8 cellular contexts compared by ENCODE assay signal in genomic region chr2:231900486-231900942, GRCh38. TPM values are rescaled to one million over a fixed set of nuclear protein-coding genes. Genes with fewer than 3 reads are reported as not detected.
DNase-seq lines count a peak whose midpoint lies in the region; ATAC-seq and TF ChIP-seq lines count a peak whose summit lies in the region.

No MANE protein-coding gene starts in this region.

- peaks cover 6% of the 10 kb centered on the region for H3K27me3 Mint-ChIP-seq in activated CD4-positive, alpha-beta memory T cell treated with anti-CD3 and anti-CD28 coated beads, Interleukin-2, amount 10 ng/mL, durations not matched to agents 7 days and 5 days
- peaks cover 5 to 7% of the 10 kb centered on the region in 2 donors for H3K27me3 Mint-ChIP-seq in stimulated activated naive B cell treated with anti-CD40 and anti-IgM and Interleukin-4, amounts not matched to agents 10 μg/mL and 1 μg/mL and 100 μg/mL, for 72 hours

- no peaks in the 10 kb centered on the region for H3K4me1 Mint-ChIP-seq in activated CD4-positive, alpha-beta memory T cell treated with anti-CD3 and anti-CD28 coated beads, Interleukin-2, amount 10 ng/mL, durations not matched to agents 7 days and 5 days
- H3K4me1 Mint-ChIP-seq in stimulated activated naive B cell treated with anti-CD40 and anti-IgM and Interleukin-4, amounts not matched to agents 10 μg/mL and 1 μg/mL and 100 μg/mL, for 72 hours, result peaks cover 0 to 1% of the 10 kb centered on the region in 2 donors

- H3K4me3 ChIP-seq in epithelial cell of proximal tubule (ENCODE audit: low read depth, low read length), result no peak overlapping the region

- no peak overlapping the region for H3K27ac Mint-ChIP-seq in activated CD4-positive, alpha-beta memory T cell treated with anti-CD3 and anti-CD28 coated beads, Interleukin-2, amount 10 ng/mL, durations not matched to agents 7 days and 5 days
- H3K27ac Mint-ChIP-seq in stimulated activated naive B cell treated with anti-CD40 and anti-IgM and Interleukin-4, amounts not matched to agents 10 μg/mL and 1 μg/mL and 100 μg/mL, for 72 hours, result no peak overlapping the region

- CTCF ChIA-PET in activated CD4-positive, alpha-beta memory T cell treated with anti-CD3 and anti-CD28 coated beads, Interleukin-2, amount 10 ng/mL, durations not matched to agents 7 days and 5 days (lab: Charles Lee), result interaction anchor here (0.6 to 2.2 kb wide), 19 partner anchors 9 to 563 kb away, joined by 3 to 11 read pairs (median 4); no protein-coding TSS in a partner anchor

- peak; percentile 63 for DNase-seq in NCI-H774 (lab: John Stamatoyannopoulos, UW)
- peak; percentile 61 for DNase-seq in activated CD4-positive, alpha-beta memory T cell treated with anti-CD3 and anti-CD28 coated beads, Interleukin-2, amount 10 ng/mL, durations not matched to agents 7 days and 5 days
- DNase-seq in epithelial cell of proximal tubule (ENCODE audit: low read depth), result no peak
- peak; percentile 76 for DNase-seq in mucosa of gallbladder (ENCODE audit: low spot score)
- peak; percentile 49 for DNase-seq in stimulated activated naive B cell treated with anti-CD40 and anti-IgM and Interleukin-4, amounts not matched to agents 10 μg/mL and 1 μg/mL and 100 μg/mL, for 72 hours

- H3K36me3 Mint-ChIP-seq in activated CD4-positive, alpha-beta memory T cell treated with anti-CD3 and anti-CD28 coated beads, Interleukin-2, amount 10 ng/mL, durations not matched to agents 7 days and 5 days (ENCODE audit: low read depth), result no peaks in the 10 kb centered on the region
- no peaks in the 10 kb centered on the region for H3K36me3 Mint-ChIP-seq in stimulated activated naive B cell treated with anti-CD40 and anti-IgM and Interleukin-4, amounts not matched to agents 10 μg/mL and 1 μg/mL and 100 μg/mL, for 72 hours

- POLR2A ChIA-PET in activated CD4-positive, alpha-beta memory T cell treated with anti-CD3 and anti-CD28 coated beads, Interleukin-2, amount 10 ng/mL, durations not matched to agents 7 days and 5 days (lab: Charles Lee), result no interaction called here

- no peak overlapping the region for H3K4me3 Mint-ChIP-seq in activated CD4-positive, alpha-beta memory T cell treated with anti-CD3 and anti-CD28 coated beads, Interleukin-2, amount 10 ng/mL, durations not matched to agents 7 days and 5 days
- no peak overlapping the region for H3K4me3 Mint-ChIP-seq in stimulated activated naive B cell treated with anti-CD40 and anti-IgM and Interleukin-4, amounts not matched to agents 10 μg/mL and 1 μg/mL and 100 μg/mL, for 72 hours

- ATAC-seq in GM18519 (IDR thresholded peaks at IDR 0.05; ENCODE audit: low FRiP score, unreplicated experiment), result peak; percentile 67
- ATAC-seq in stimulated activated naive B cell treated with anti-CD40 and anti-IgM and Interleukin-4, amounts not matched to agents 10 μg/mL and 1 μg/mL and 100 μg/mL, for 72 hours (replicated peaks), result peak; percentile 76 to 84
- no peak for ATAC-seq in HG03457 (IDR thresholded peaks at IDR 0.05; ENCODE audit: unreplicated experiment)
- no peak for ATAC-seq in GM21447 (IDR thresholded peaks at IDR 0.05; ENCODE audit: unreplicated experiment)

- H3K9me3 Mint-ChIP-seq in activated CD4-positive, alpha-beta memory T cell treated with anti-CD3 and anti-CD28 coated beads, Interleukin-2, amount 10 ng/mL, durations not matched to agents 7 days and 5 days, result no peaks in the 10 kb centered on the region
- no peaks in the 10 kb centered on the region for H3K9me3 Mint-ChIP-seq in stimulated activated naive B cell treated with anti-CD40 and anti-IgM and Interleukin-4, amounts not matched to agents 10 μg/mL and 1 μg/mL and 100 μg/mL, for 72 hours

- TF ChIP-seq CTCF in epithelial cell of proximal tubule (conservative IDR thresholded peaks at IDR 0.05; ENCODE audit: low read depth, low read length), result peak; percentile 89

RNA-seq across cellular contexts. Expression of gene NPPC, which starts 25.7 kb away (rescaled TPM):
- total RNA-seq in activated CD4-positive, alpha-beta memory T cell treated with anti-CD3 and anti-CD28 coated beads, Interleukin-2, amount 10 ng/mL, durations not matched to agents 7 days and 5 days, result not detected
- total RNA-seq in epithelial cell of proximal tubule (not detected in 2 replicates), mucosa of gallbladder (not detected)

Comparison
In these comparisons a context has a peak if more than half of its experiments do, and no peak if none do; other contexts are left out.
1. ATAC-seq: peak in GM18519 (single experiment) and stimulated activated naive B cell treated with anti-CD40 and anti-IgM and Interleukin-4, amounts not matched to agents 10 μg/mL and 1 μg/mL and 100 μg/mL, for 72 hours (2 of 2); none in HG03457 (single experiment) and GM21447 (single experiment).